Comparison of ENCODE assay signal across 23 cellular contexts in genomic region chr1:107093385-107093784, GRCh38. TPM values are rescaled to one million over a fixed set of nuclear protein-coding genes. Genes with fewer than 3 reads are reported as not detected.
DNase-seq lines count a peak whose midpoint lies in the region; ATAC-seq and TF ChIP-seq lines count a peak whose summit lies in the region.
"Had no signal": no experiment of that assay in that cellular context is flagged by ENCODE, and none has a peak within 500 bp of the region (broad histone marks: within the 10 kb centered on the region; RNA-seq: fewer than 3 reads in every experiment).

No MANE protein-coding gene starts in this region.

- peak; percentile 30 for ATAC-seq in activated CD8-positive, alpha-beta T cell treated with anti-CD3 and anti-CD28 coated beads for 36 hours
- ATAC-seq in activated CD8-positive, alpha-beta T cell treated with anti-CD3 and anti-CD28 coated beads, Interleukin-2, amount 10 ng/mL, durations not matched to agents 7 days and 5 days, result no peak
- ATAC-seq in HG03139 (IDR thresholded peaks at IDR 0.05; ENCODE audit: unreplicated experiment), result no peak
- ATAC-seq: PC-3, Right ventricle myocardium inferior had no signal

- CTCF ChIA-PET in activated CD8-positive, alpha-beta T cell treated with anti-CD3 and anti-CD28 coated beads for 36 hours (lab: Charles Lee), result no interaction called here
- CTCF ChIA-PET in activated CD8-positive, alpha-beta T cell treated with anti-CD3 and anti-CD28 coated beads, Interleukin-2, amount 10 ng/mL, durations not matched to agents 7 days and 5 days (lab: Charles Lee), result no interaction called here

- no peak overlapping the region for H3K4me3 Mint-ChIP-seq in activated CD8-positive, alpha-beta T cell treated with anti-CD3 and anti-CD28 coated beads for 36 hours
- H3K4me3 Mint-ChIP-seq in activated CD8-positive, alpha-beta T cell treated with anti-CD3 and anti-CD28 coated beads, Interleukin-2, amount 10 ng/mL, durations not matched to agents 7 days and 5 days, result no peak overlapping the region
- H3K4me3 Mint-ChIP-seq: CD4-positive, CD25-positive, alpha-beta regulatory T cell had no signal

- H3K4me1 Mint-ChIP-seq in activated CD8-positive, alpha-beta T cell treated with anti-CD3 and anti-CD28 coated beads for 36 hours (ENCODE audit: low read depth), result no peaks in the 10 kb centered on the region
- no peaks in the 10 kb centered on the region for H3K4me1 Mint-ChIP-seq in activated CD8-positive, alpha-beta T cell treated with anti-CD3 and anti-CD28 coated beads, Interleukin-2, amount 10 ng/mL, durations not matched to agents 7 days and 5 days (ENCODE audit: low read depth)
- H3K4me1 Mint-ChIP-seq: CD4-positive, CD25-positive, alpha-beta regulatory T cell had no signal

- no peaks in the 10 kb centered on the region for H3K27me3 ChIP-seq in brain microvascular endothelial cell (replicated peaks)
- H3K27me3 ChIP-seq: BLaER1, SJSA1 had no signal

- H3K27ac ChIP-seq in brain microvascular endothelial cell, result no peak overlapping the region
- H3K27ac ChIP-seq: 22Rv1, BLaER1, SJSA1 had no signal

- peaks cover 6% of the 10 kb centered on the region for H3K27me3 Mint-ChIP-seq in activated CD8-positive, alpha-beta T cell treated with anti-CD3 and anti-CD28 coated beads for 36 hours
- H3K27me3 Mint-ChIP-seq in activated CD8-positive, alpha-beta T cell treated with anti-CD3 and anti-CD28 coated beads, Interleukin-2, amount 10 ng/mL, durations not matched to agents 7 days and 5 days (ENCODE audit: low read depth), result no peaks in the 10 kb centered on the region
- H3K27me3 Mint-ChIP-seq: CD4-positive, CD25-positive, alpha-beta regulatory T cell had no signal

- peaks cover 2% of the 10 kb centered on the region for H3K9me3 Mint-ChIP-seq in activated CD8-positive, alpha-beta T cell treated with anti-CD3 and anti-CD28 coated beads for 36 hours
- no peaks in the 10 kb centered on the region for H3K9me3 Mint-ChIP-seq in activated CD8-positive, alpha-beta T cell treated with anti-CD3 and anti-CD28 coated beads, Interleukin-2, amount 10 ng/mL, durations not matched to agents 7 days and 5 days (ENCODE audit: insufficient read depth)

- POLR2A ChIA-PET in activated CD8-positive, alpha-beta T cell treated with anti-CD3 and anti-CD28 coated beads for 36 hours (lab: Charles Lee), result no interaction called here
- POLR2A ChIA-PET in activated CD8-positive, alpha-beta T cell treated with anti-CD3 and anti-CD28 coated beads, Interleukin-2, amount 10 ng/mL, durations not matched to agents 7 days and 5 days (lab: Charles Lee), result no interaction called here

- intact Hi-C loops in activated CD8-positive, alpha-beta T cell treated with anti-CD3 and anti-CD28 coated beads for 36 hours (cut with micrococcal nuclease), result no loop called here

- no peak overlapping the region for H3K4me3 ChIP-seq in brain microvascular endothelial cell (ENCODE audit: low read depth, low read length)
- H3K4me3 ChIP-seq: BLaER1, SJSA1 had no signal

- no peaks in the 10 kb centered on the region for H3K36me3 Mint-ChIP-seq in activated CD8-positive, alpha-beta T cell treated with anti-CD3 and anti-CD28 coated beads for 36 hours (ENCODE audit: low read depth)
- H3K36me3 Mint-ChIP-seq in activated CD8-positive, alpha-beta T cell treated with anti-CD3 and anti-CD28 coated beads, Interleukin-2, amount 10 ng/mL, durations not matched to agents 7 days and 5 days (ENCODE audit: low read depth), result no peaks in the 10 kb centered on the region
- H3K36me3 Mint-ChIP-seq: CD4-positive, CD25-positive, alpha-beta regulatory T cell had no signal

- in situ Hi-C loops in brain microvascular endothelial cell (cut with HindIII; ENCODE audit: low pct_ligation_motif_present, low sequenced_read_pairs), result no loop called here
- in situ Hi-C loops in GM13976 (cut with MboI; ENCODE audit: low sequenced_read_pairs, unreplicated experiment), result no loop called here

- no peak overlapping the region for H3K27ac Mint-ChIP-seq in activated CD8-positive, alpha-beta T cell treated with anti-CD3 and anti-CD28 coated beads for 36 hours
- H3K27ac Mint-ChIP-seq in activated CD8-positive, alpha-beta T cell treated with anti-CD3 and anti-CD28 coated beads, Interleukin-2, amount 10 ng/mL, durations not matched to agents 7 days and 5 days, result no peak overlapping the region
- H3K27ac Mint-ChIP-seq: CD4-positive, CD25-positive, alpha-beta regulatory T cell had no signal

- TF ChIP-seq CTCF in activated CD8-positive, alpha-beta T cell treated with anti-CD3 and anti-CD28 coated beads for 36 hours (IDR thresholded peaks at IDR 0.05), result no peak
- TF ChIP-seq CTCF in brain microvascular endothelial cell (IDR thresholded peaks at IDR 0.05; ENCODE audit: low read depth, low read length, missing control alignments) (no peak), GM13976 (IDR thresholded peaks at IDR 0.05; ENCODE audit: borderline replicate concordance, control extremely low read depth, extremely low read depth, insufficient read depth, missing control alignments) (no peak)

- H3K36me3 ChIP-seq in brain microvascular endothelial cell (replicated peaks), result no peaks in the 10 kb centered on the region
- H3K36me3 ChIP-seq: BLaER1, SJSA1 had no signal

- DNase-seq in activated CD8-positive, alpha-beta T cell treated with anti-CD3 and anti-CD28 coated beads for 36 hours, result peak; percentile 11
- DNase-seq in activated CD8-positive, alpha-beta T cell treated with anti-CD3 and anti-CD28 coated beads, Interleukin-2, amount 10 ng/mL, durations not matched to agents 7 days and 5 days, result no peak
- DNase-seq in M059J (ENCODE audit: low read depth) (peak; percentile 25), brain microvascular endothelial cell (peak; percentile 1), HuH-7.5 (ENCODE audit: low spot score) (no peak), GM13976 (ENCODE audit: low spot score) (no peak)
- DNase-seq: CD4-positive, CD25-positive, alpha-beta regulatory T cell; DMS153; GF-D8; KBM-7; MM.1S; NCI-H2029; NCI-H446 treated with DMSO at 0.1 percent for 48 hours; NCI-H526; NCI-H82; NK-92 treated with Interleukin-12 subunit alpha and Interleukin-12 subunit beta, amount 100 ng/mL, for 24 hours; PC-3 had no signal

RNA-seq across cellular contexts. Expression of gene PRMT6, which starts 36.9 kb away (rescaled TPM):
- 10 to 100 TPM; 19.4 to 20.7 TPM for total RNA-seq in activated CD8-positive, alpha-beta T cell treated with anti-CD3 and anti-CD28 coated beads for 36 hours
- 10 to 100 TPM; 17.5 to 19.2 TPM for total RNA-seq in activated CD8-positive, alpha-beta T cell treated with anti-CD3 and anti-CD28 coated beads, Interleukin-2, amount 10 ng/mL, durations not matched to agents 7 days and 5 days
- 18.7 and 22.7 TPM in 2 replicates for total RNA-seq in M059J (2014; rRNA removed; shearing (Covaris generic))

RNA-seq across cellular contexts. Expression of gene NTNG1, which starts 47.5 kb away (rescaled TPM):
- 1 to 10 TPM in 1 of 2 experiments, under 1 TPM in 1; 0.96 to 1.0 TPM for total RNA-seq in activated CD8-positive, alpha-beta T cell treated with anti-CD3 and anti-CD28 coated beads for 36 hours
- not detected for total RNA-seq in activated CD8-positive, alpha-beta T cell treated with anti-CD3 and anti-CD28 coated beads, Interleukin-2, amount 10 ng/mL, durations not matched to agents 7 days and 5 days
- total RNA-seq in M059J (2014; rRNA removed; shearing (Covaris generic)), result 5.8 and 8.3 TPM in 2 replicates
- total RNA-seq: CD4-positive, CD25-positive, alpha-beta regulatory T cell; RPMI7951; SJSA1 had no signal

Comparison
In these comparisons a context has a peak if more than half of its experiments do, and no peak if none do; other contexts are left out.
1. DNase-seq: peak in activated CD8-positive, alpha-beta T cell treated with anti-CD3 and anti-CD28 coated beads for 36 hours (single experiment), M059J (single experiment) and brain microvascular endothelial cell (single experiment); none in activated CD8-positive, alpha-beta T cell treated with anti-CD3 and anti-CD28 coated beads, Interleukin-2, amount 10 ng/mL, durations not matched to agents 7 days and 5 days (single experiment), HuH-7.5 (single experiment) and GM13976 (single experiment).